26 cellular contexts compared by ENCODE assay signal in genomic region chr17:64750891-64751677, GRCh38.
"Had no signal": no experiment of that assay in that cellular context is flagged by ENCODE, and none has a peak within 500 bp of the region (broad histone marks: within the 10 kb centered on the region; RNA-seq: fewer than 3 reads in every experiment).

No MANE protein-coding gene starts in this region.

- DNase-seq: activated CD4-positive, alpha-beta T cell treated with anti-CD3 and anti-CD28 coated beads for 4 hours; activated CD8-positive, alpha-beta T cell treated with anti-CD3 and anti-CD28 coated beads for 36 hours; activated naive CD4-positive, alpha-beta T cell; activated naive CD8-positive, alpha-beta T cell treated with anti-CD3 and anti-CD28 coated beads, Interleukin-2, amount 50 U/mL, for 24 hours; activated T-cell treated with anti-CD3 and anti-CD28 coated beads for 4 hours; activated T-cell treated with anti-CD3 and anti-CD28 coated beads, Interleukin-2, amount 50 U/mL, for 72 hours; amniotic stem cell; body of pancreas; MM.1S; NCI-H1105; NCI-H1436; NCI-H1694 treated with DMSO at 0.1 percent for 48 hours; NCI-H2029 treated with DMSO at 0.1 percent for 48 hours; NCI-H510A treated with DMSO at 0.1 percent for 48 hours; NCI-H69; NK-92 treated with Interleukin-12 subunit alpha and Interleukin-12 subunit beta, amount 100 ng/mL, for 24 hours; OCI-M1; Peyer's patch; Right ventricle myocardium superior; SJCRH30; SK-N-SH; T-helper 1 cell had no signal

- ATAC-seq: activated CD4-positive, CD25-positive, alpha-beta regulatory T cell treated with anti-CD3 and anti-CD28 coated beads, Interleukin-2, amount 50 U/mL, for 24 hours; activated CD8-positive, alpha-beta T cell treated with anti-CD3 and anti-CD28 coated beads for 36 hours; activated naive CD8-positive, alpha-beta T cell treated with anti-CD3 and anti-CD28 coated beads, Interleukin-2, amount 50 U/mL, for 24 hours; activated T-cell treated with anti-CD3 and anti-CD28 coated beads, Interleukin-2, amount 50 U/mL, for 72 hours; body of pancreas had no signal

- H3K27ac ChIP-seq: ascending aorta, body of pancreas, KMS-11, Peyer's patch, RWPE1, SJCRH30 had no signal
